ENCODE assay signal across 8 cellular contexts in the genomic region with DNA sequence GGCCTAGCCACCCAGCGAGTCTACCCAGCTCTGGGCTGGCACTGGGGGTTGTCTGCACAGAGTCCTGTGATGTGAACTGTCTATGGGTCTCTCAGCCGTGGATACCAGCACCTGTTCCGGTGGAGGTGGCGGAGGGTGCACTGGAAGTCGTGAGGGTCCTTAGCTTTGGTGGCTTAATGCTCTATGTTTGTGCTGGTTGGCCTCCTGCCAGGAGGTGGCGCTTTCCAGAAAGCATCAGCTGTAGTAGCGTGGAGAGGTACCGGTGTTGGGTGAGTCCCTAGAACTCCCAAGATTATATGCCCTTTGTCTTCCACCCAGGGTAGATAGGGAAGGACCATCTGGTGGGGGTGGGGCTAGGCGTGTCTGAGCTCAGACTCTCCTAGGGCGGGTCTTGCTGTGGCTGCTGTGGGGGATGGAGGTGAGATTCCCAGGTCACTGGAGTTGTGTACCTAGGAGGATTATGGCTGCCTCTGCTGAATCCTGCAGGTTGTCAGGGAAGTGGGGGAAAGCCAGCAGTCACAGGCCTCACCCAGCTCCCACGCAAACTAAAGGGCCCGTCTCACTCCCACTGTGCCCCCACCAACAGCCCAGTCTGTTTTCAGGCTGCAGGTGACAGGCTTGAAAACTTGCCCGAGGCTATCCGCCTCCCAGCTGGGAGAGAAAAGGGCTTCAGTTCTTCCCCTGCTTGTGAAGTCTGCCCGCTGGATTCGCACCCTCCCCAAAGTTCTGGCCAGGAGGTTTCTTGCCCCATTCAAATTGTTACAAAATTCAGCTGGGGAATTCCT. TPM values are rescaled to one million over a fixed set of nuclear protein-coding genes. Genes with fewer than 3 reads are reported as not detected.
DNase-seq lines count a peak whose midpoint lies in the region; ATAC-seq and TF ChIP-seq lines count a peak whose summit lies in the region.
"Not testable (repeated sequence)": the region's sequence is repeated elsewhere in the genome, so short reads cannot be mapped to it uniquely, and the experiment has no call there.

No MANE protein-coding gene starts in this region.

- H3K9me3 Mint-ChIP-seq in CD4-positive, alpha-beta memory T cell; HFFc6; T-helper 1 cell treated with Interleukin-12 subunit alpha and Interleukin-12 subunit beta and Interleukin-4 antibody, amounts not matched to agents 30 μg/mL and 1 μg/mL, for 36 hours: not testable (repeated sequence)

- not testable (repeated sequence) for H3K27ac ChIP-seq in CD4-positive, alpha-beta memory T cell (ENCODE audit: low read depth, low read length)

- H3K36me3 ChIP-seq in CD4-positive, alpha-beta memory T cell (ENCODE audit: insufficient read depth, low read length); mucosa of descending colon (ENCODE audit: low read depth): not testable (repeated sequence)

- H3K4me1 Mint-ChIP-seq in CD4-positive, alpha-beta memory T cell; T-helper 1 cell treated with Interleukin-12 subunit alpha and Interleukin-12 subunit beta and Interleukin-4 antibody, amounts not matched to agents 30 μg/mL and 1 μg/mL, for 36 hours (ENCODE audit: low read depth): not testable (repeated sequence)
- peaks cover 16% of the 10 kb centered on the region for H3K4me1 Mint-ChIP-seq in HFFc6 (ENCODE audit: low read depth)

- peak; percentile 40; the same call in 1 of the 2 replicates for TF ChIP-seq CTCF in HFFc6 (IDR thresholded peaks at IDR 0.05)
- not testable (repeated sequence) for TF ChIP-seq CTCF in mucosa of descending colon (IDR thresholded peaks at IDR 0.05)

- POLR2A ChIA-PET in CD4-positive, alpha-beta memory T cell (lab: Charles Lee; ENCODE audit: partially characterized antibody) = not testable (repeated sequence)

- intact Hi-C loops in CD4-positive, alpha-beta memory T cell (cut with micrococcal nuclease); mucosa of descending colon (cut with DNase I, micrococcal nuclease): not testable (repeated sequence)

- H3K27me3 ChIP-seq in CD4-positive, alpha-beta memory T cell (ENCODE audit: insufficient read depth, low read length) = not testable (repeated sequence)

- H3K27me3 Mint-ChIP-seq in CD4-positive, alpha-beta memory T cell; HFFc6 (ENCODE audit: insufficient read depth): not testable (repeated sequence)
- H3K27me3 Mint-ChIP-seq in T-helper 1 cell treated with Interleukin-12 subunit alpha and Interleukin-12 subunit beta and Interleukin-4 antibody, amounts not matched to agents 30 μg/mL and 1 μg/mL, for 36 hours (ENCODE audit: low read depth) = peaks cover 46% of the 10 kb centered on the region

- DNase-seq in CD4-positive, alpha-beta memory T cell = peak; percentile 26 to 59 (median 32)
- DNase-seq in HFFc6 = not testable (repeated sequence)
- DNase-seq in NCI-H345 treated with DMSO at 0.1 percent for 48 hours (lab: John Stamatoyannopoulos, UW; ENCODE audit: unreplicated experiment) (peak; percentile 61), activated T-cell treated with anti-CD3 and anti-CD28 coated beads for 4 hours (peak; percentile 19), mucosa of descending colon (peak; percentile 50 to 57 (median 51))
- DNase-seq in effector CD4-positive, alpha-beta T cell = peak; percentile 31
- DNase-seq in stimulated activated CD4-positive, alpha-beta T cell treated with anti-CD3 and anti-CD28 coated beads, TNF-alpha, amount 100 ng/mL, for 48 hours (ENCODE audit: low read depth in 3 of 3) = peak in 2 of 3 donors; percentile 34 to 36

- H3K4me1 ChIP-seq in CD4-positive, alpha-beta memory T cell (ENCODE audit: insufficient read depth, low read length); mucosa of descending colon (ENCODE audit: low read depth): not testable (repeated sequence)

- not testable (repeated sequence) for H3K4me3 ChIP-seq in CD4-positive, alpha-beta memory T cell (ENCODE audit: low read length in 2 of 2); mucosa of descending colon

- H3K4me3 Mint-ChIP-seq in CD4-positive, alpha-beta memory T cell = peak overlapping the region in 7 of 8 donors; percentile 33 to 77 (median 60)
- not testable (repeated sequence) for H3K4me3 Mint-ChIP-seq in HFFc6
- peak overlapping the region; percentile 35 for H3K4me3 Mint-ChIP-seq in T-helper 1 cell treated with Interleukin-12 subunit alpha and Interleukin-12 subunit beta and Interleukin-4 antibody, amounts not matched to agents 30 μg/mL and 1 μg/mL, for 36 hours

- peak; percentile 29 for ATAC-seq in mucosa of descending colon

- not testable (repeated sequence) for H3K9me3 ChIP-seq in CD4-positive, alpha-beta memory T cell (ENCODE audit: control insufficient read depth in 1 of 2, low read length in 2 of 2); mucosa of descending colon

- CTCF ChIA-PET in CD4-positive, alpha-beta memory T cell (lab: Charles Lee; ENCODE audit: partially characterized antibody) = interaction anchor here (0.9 to 1.4 kb wide), 7 partner anchors 14 to 348 kb away, joined by 3 to 4 read pairs (median 3); no protein-coding TSS in a partner anchor

- peak overlapping the region in 3 of 7 donors; percentile 19 to 80 (median 49) for H3K27ac Mint-ChIP-seq in CD4-positive, alpha-beta memory T cell
- H3K27ac Mint-ChIP-seq in HFFc6; T-helper 1 cell treated with Interleukin-12 subunit alpha and Interleukin-12 subunit beta and Interleukin-4 antibody, amounts not matched to agents 30 μg/mL and 1 μg/mL, for 36 hours: not testable (repeated sequence)

- H3K36me3 Mint-ChIP-seq in CD4-positive, alpha-beta memory T cell; HFFc6 (ENCODE audit: low read depth); T-helper 1 cell treated with Interleukin-12 subunit alpha and Interleukin-12 subunit beta and Interleukin-4 antibody, amounts not matched to agents 30 μg/mL and 1 μg/mL, for 36 hours (ENCODE audit: low read depth): not testable (repeated sequence)

RNA-seq across cellular contexts. Expression of a gene that starts 37.6 kb away (rescaled TPM):
- not detected for total RNA-seq in CD4-positive, alpha-beta memory T cell
- under 1 TPM in 1 of 2 donors, not detected in 1; 0.04 TPM for polyA plus RNA-seq in CD4-positive, alpha-beta memory T cell
- total RNA-seq in HFFc6 (2021; fragmentation: NEBNext Ultra II Directional; extraction: Animal tissue kit (Norgen Biotek cat#: 25700)) = under 1 TPM; 0.31 to 0.62 (median 0.49) TPM
- total RNA-seq in mucosa of descending colon = under 1 TPM in 2 of 3 donors, not detected in 1; 0.22 to 0.27 TPM
